9 cellular contexts compared by ENCODE assay signal in the genomic region with DNA sequence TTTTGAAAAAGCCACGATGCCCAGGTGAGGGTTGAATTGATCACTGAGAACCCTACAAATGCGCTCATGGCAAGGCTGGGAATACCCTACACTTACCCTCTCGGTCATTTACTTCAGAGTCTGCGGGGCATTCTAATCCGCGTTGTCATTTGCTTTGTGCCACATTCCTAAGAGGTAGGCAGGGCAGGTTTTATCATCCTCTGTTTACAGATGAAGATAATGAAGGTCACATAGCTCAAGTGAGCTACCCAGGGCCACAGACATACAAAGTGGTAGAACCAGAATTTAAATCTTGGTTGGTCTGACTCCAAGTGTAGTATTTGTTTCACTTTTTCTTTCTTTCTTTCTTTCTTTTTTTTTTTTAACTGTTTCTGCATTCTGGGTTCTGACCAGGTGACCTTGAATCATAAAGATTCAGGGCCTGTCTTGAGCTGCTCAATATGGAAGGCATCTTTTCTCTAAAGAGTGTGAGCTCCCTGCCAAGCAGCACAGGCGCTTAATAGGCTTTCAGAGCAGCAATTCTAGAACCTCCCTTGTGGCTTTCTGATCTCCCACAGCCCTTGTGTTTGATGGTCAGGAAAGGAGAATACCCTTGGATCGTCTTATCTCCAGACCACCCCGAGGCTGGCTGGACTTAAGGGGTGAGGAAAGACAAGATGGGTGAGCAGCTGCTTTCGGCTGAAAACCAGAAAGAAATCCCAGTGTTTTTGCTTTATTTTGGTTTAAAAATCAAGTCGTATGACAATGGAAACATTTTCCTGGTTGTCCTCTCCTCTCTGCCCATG. TPM values are rescaled to one million over a fixed set of nuclear protein-coding genes. Genes with fewer than 3 reads are reported as not detected.
DNase-seq lines count a peak whose midpoint lies in the region; TF ChIP-seq lines count a peak whose summit lies in the region.
"Had no signal": no experiment of that assay in that cellular context is flagged by ENCODE, and none has a peak within 500 bp of the region (broad histone marks: within the 10 kb centered on the region; RNA-seq: fewer than 3 reads in every experiment).

No MANE protein-coding gene starts in this region.

- peak; percentile 26 for DNase-seq in activated CD4-positive, alpha-beta T cell treated with anti-CD3 and anti-CD28 coated beads, Interleukin-2, amount 10 ng/mL, durations not matched to agents 7 days and 5 days
- DNase-seq in activated CD4-positive, alpha-beta T cell treated with anti-CD3 and anti-CD28 coated beads for 4 hours: no peak
- peak; percentile 46 for DNase-seq in HT-29 (ENCODE audit: low spot score)
- DNase-seq in colonic mucosa: no peak
- DNase-seq in stomach: no peak
- no peak for DNase-seq in adrenal gland
- DNase-seq in stimulated activated CD4-positive, alpha-beta T cell treated with anti-CD3 and anti-CD28 coated beads, Interleukin-2, amount 100 ng/mL, for 24 hours: no peak
- no peak for DNase-seq in islet precursor cell

- peaks cover 74% of the 10 kb centered on the region for H3K4me1 Mint-ChIP-seq in activated CD4-positive, alpha-beta T cell treated with anti-CD3 and anti-CD28 coated beads, Interleukin-2, amount 10 ng/mL, durations not matched to agents 7 days and 5 days

- peak overlapping the region; percentile 96 for H3K27ac Mint-ChIP-seq in activated CD4-positive, alpha-beta T cell treated with anti-CD3 and anti-CD28 coated beads, Interleukin-2, amount 10 ng/mL, durations not matched to agents 7 days and 5 days

- no peaks in the 10 kb centered on the region for H3K27me3 Mint-ChIP-seq in activated CD4-positive, alpha-beta T cell treated with anti-CD3 and anti-CD28 coated beads, Interleukin-2, amount 10 ng/mL, durations not matched to agents 7 days and 5 days

- H3K36me3 ChIP-seq in colonic mucosa: no peaks in the 10 kb centered on the region
- no peaks in the 10 kb centered on the region for H3K36me3 ChIP-seq in stomach
- H3K36me3 ChIP-seq in adrenal gland (replicated peaks in 1 of 2): no peaks in the 10 kb centered on the region

- no peak for TF ChIP-seq EP300 in stomach (IDR thresholded peaks at IDR 0.05)

- H3K4me3 ChIP-seq in colonic mucosa (no peak overlapping the region), stomach (peak overlapping the region; percentile 26 to 53 (median 46)), adrenal gland (no peak overlapping the region)

- no peaks in the 10 kb centered on the region for H3K9me3 ChIP-seq in colonic mucosa
- no peaks in the 10 kb centered on the region for H3K9me3 ChIP-seq in stomach
- H3K9me3 ChIP-seq in adrenal gland (replicated peaks in 1 of 3): no peaks in the 10 kb centered on the region
- H3K9me3 ChIP-seq: heart left ventricle had no signal

- H3K4me1 ChIP-seq in colonic mucosa (no peaks in the 10 kb centered on the region), stomach (peaks cover 0 to 24% (median 9%) of the 10 kb centered on the region in 4 donors), adrenal gland (replicated peaks in 1 of 2) (peaks cover 0 to 4% of the 10 kb centered on the region in 2 donors)

- POLR2A ChIA-PET in activated CD4-positive, alpha-beta T cell treated with anti-CD3 and anti-CD28 coated beads, Interleukin-2, amount 10 ng/mL, durations not matched to agents 7 days and 5 days (lab: Charles Lee): interaction anchor here (0.6 to 1.0 kb wide), 3 partner anchors 29 to 40 kb away, joined by 3 to 5 read pairs (median 3); no protein-coding TSS in a partner anchor

- intact Hi-C loops in colonic mucosa (cut with DNase I): no loop called here
- intact Hi-C loops in stomach (cut with DNase I; ENCODE audit: low total_unique reads): no loop called here
- intact Hi-C loops in adrenal gland (cut with DNase I): no loop called here

- no peaks in the 10 kb centered on the region for H3K9me3 Mint-ChIP-seq in activated CD4-positive, alpha-beta T cell treated with anti-CD3 and anti-CD28 coated beads, Interleukin-2, amount 10 ng/mL, durations not matched to agents 7 days and 5 days

- no peak for TF ChIP-seq POLR2A in stomach (IDR thresholded peaks at IDR 0.05)
- TF ChIP-seq POLR2A in adrenal gland (IDR thresholded peaks at IDR 0.05): no peak

- CTCF ChIA-PET in activated CD4-positive, alpha-beta T cell treated with anti-CD3 and anti-CD28 coated beads, Interleukin-2, amount 10 ng/mL, durations not matched to agents 7 days and 5 days (lab: Charles Lee): interaction anchor here (0.6 to 13.6 kb wide), 10 partner anchors 8 to 133 kb away, joined by 3 to 101 read pairs (median 6); no protein-coding TSS in a partner anchor

- H3K36me3 Mint-ChIP-seq in activated CD4-positive, alpha-beta T cell treated with anti-CD3 and anti-CD28 coated beads, Interleukin-2, amount 10 ng/mL, durations not matched to agents 7 days and 5 days (ENCODE audit: low read depth): peaks cover 42% of the 10 kb centered on the region

- no peaks in the 10 kb centered on the region for H3K27me3 ChIP-seq in colonic mucosa
- peaks cover 0 to 16% (median 0%) of the 10 kb centered on the region in 3 donors for H3K27me3 ChIP-seq in stomach
- no peaks in the 10 kb centered on the region for H3K27me3 ChIP-seq in adrenal gland

- no peak for TF ChIP-seq CTCF in colonic mucosa (IDR thresholded peaks at IDR 0.05)
- no peak for TF ChIP-seq CTCF in stomach (IDR thresholded peaks at IDR 0.05)
- no peak for TF ChIP-seq CTCF in adrenal gland (IDR thresholded peaks at IDR 0.05)

- H3K9ac ChIP-seq in colonic mucosa (ENCODE audit: low read depth in 2 of 2, low read length in 2 of 2): no peak overlapping the region

- WGBS in stomach, 5 donors: 20 to 44% (median 33%) methylated on average over 11 of the region's 11 CpGs
- WGBS in adrenal gland, 4 donors: 67 to 75% (median 72%) methylated on average over 11 of the region's 11 CpGs

- H3K27ac ChIP-seq in colonic mucosa (peak overlapping the region; percentile 21), stomach (peak overlapping the region; percentile 68 to 83 (median 77)), adrenal gland (peak overlapping the region in 1 of 5 donors; percentile 27)

- H3K4me3 Mint-ChIP-seq in activated CD4-positive, alpha-beta T cell treated with anti-CD3 and anti-CD28 coated beads, Interleukin-2, amount 10 ng/mL, durations not matched to agents 7 days and 5 days: peak overlapping the region; percentile 93

RNA-seq across cellular contexts. Expression of gene BATF, which starts 0.7 kb away (rescaled TPM):
- total RNA-seq in activated CD4-positive, alpha-beta T cell treated with anti-CD3 and anti-CD28 coated beads, Interleukin-2, amount 10 ng/mL, durations not matched to agents 7 days and 5 days: 10 to 100 TPM; 39.4 to 41.0 TPM
- 1.0 and 1.3 TPM in 2 replicates for total RNA-seq in HT-29 (2014; rRNA removed; shearing (Covaris generic))
- total RNA-seq in colonic mucosa (1 to 10 TPM in 1 of 2 donors, under 1 TPM in 1; 0.77 to 1.3 TPM), stomach (1 to 10 TPM in 3 of 5 donors, not detected in 2; 1.3 to 4.7 (median 2.6) TPM), adrenal gland (1 to 10 TPM in 6 of 8 donors, under 1 TPM in 2; 0.95 to 4.7 (median 2.8) TPM)
- polyA plus RNA-seq in stomach (10 to 100 TPM; 10.1 to 17.7 (median 14.8) TPM), adrenal gland (10 to 100 TPM in 1 of 3 donors, 1 to 10 TPM in 1, under 1 TPM in 1; 0.64 to 11.4 (median 7.2) TPM)

RNA-seq across cellular contexts. Expression of gene FLVCR2, which starts 56.8 kb away (rescaled TPM):
- 1 to 10 TPM; 1.1 to 6.2 TPM for total RNA-seq in activated CD4-positive, alpha-beta T cell treated with anti-CD3 and anti-CD28 coated beads, Interleukin-2, amount 10 ng/mL, durations not matched to agents 7 days and 5 days
- total RNA-seq in HT-29 (2014; rRNA removed; shearing (Covaris generic)): 2.7 and 3.5 TPM in 2 replicates
- total RNA-seq in colonic mucosa: 10 to 100 TPM in 1 of 2 donors, 1 to 10 TPM in 1; 9.0 to 10.8 TPM
- 10 to 100 TPM in 1 of 5 donors, 1 to 10 TPM in 2, under 1 TPM in 1, not detected in 1; 0.89 to 10.7 (median 3.6) TPM for total RNA-seq in stomach
- under 1 TPM; 0.15 to 0.95 (median 0.50) TPM for polyA plus RNA-seq in stomach
- 100 to 1,000 TPM in 1 of 8 donors, 10 to 100 TPM in 7; 18.0 to 428 (median 26.2) TPM for total RNA-seq in adrenal gland
- polyA plus RNA-seq in adrenal gland: 10 to 100 TPM in 2 of 3 donors, 1 to 10 TPM in 1; 8.8 to 29.9 (median 13.0) TPM

Comparison
In these comparisons a context has a peak if more than half of its experiments do, and no peak if none do; other contexts are left out.
1. DNase-seq: peak in activated CD4-positive, alpha-beta T cell treated with anti-CD3 and anti-CD28 coated beads, Interleukin-2, amount 10 ng/mL, durations not matched to agents 7 days and 5 days (single experiment) and HT-29 (single experiment); none in activated CD4-positive, alpha-beta T cell treated with anti-CD3 and anti-CD28 coated beads for 4 hours (0 of 2), colonic mucosa (single experiment), stomach (single experiment), adrenal gland (0 of 7), stimulated activated CD4-positive, alpha-beta T cell treated with anti-CD3 and anti-CD28 coated beads, Interleukin-2, amount 100 ng/mL, for 24 hours (0 of 2) and islet precursor cell (single experiment).
2. H3K4me3 ChIP-seq: peak in stomach (4 of 4); none in colonic mucosa (single experiment) and adrenal gland (0 of 4).
3. RNA of gene BATF, which starts 0.7 kb away (total RNA-seq): 39.4 to 41.0 TPM in activated CD4-positive, alpha-beta T cell treated with anti-CD3 and anti-CD28 coated beads, Interleukin-2, amount 10 ng/mL, durations not matched to agents 7 days and 5 days; 0.95 to 4.7 TPM in adrenal gland, 0.77 to 1.3 TPM in colonic mucosa, 1.3 to 4.7 TPM in stomach and 1.0 to 1.3 TPM in HT-29; every median in the first group is over 4 times any median in the second.